In the genomic region with DNA sequence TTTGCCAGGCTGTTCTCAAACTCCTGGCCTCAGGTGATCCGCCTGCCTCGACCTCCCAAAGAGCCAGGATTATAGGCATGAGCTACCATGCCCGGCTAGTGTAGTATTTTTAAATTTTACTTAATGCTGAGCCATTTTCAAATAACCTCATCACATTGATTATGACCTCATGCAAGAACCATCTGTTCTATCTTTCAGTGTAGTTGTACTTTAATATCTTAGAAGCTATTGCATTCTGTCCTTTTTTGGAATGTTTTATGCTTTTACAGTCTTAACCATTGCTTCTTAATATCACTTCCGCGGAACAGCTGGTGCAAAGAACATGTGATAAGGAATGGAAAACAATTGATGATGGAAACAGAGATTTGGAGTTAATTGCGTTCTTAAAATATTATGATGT, we compare ENCODE assay signal across 17 cellular contexts. TPM values are rescaled to one million over a fixed set of nuclear protein-coding genes. Genes with fewer than 3 reads are reported as not detected.
DNase-seq lines count a peak whose midpoint lies in the region; ATAC-seq and TF ChIP-seq lines count a peak whose summit lies in the region.
"Had no signal": no experiment of that assay in that cellular context is flagged by ENCODE, and none has a peak within 500 bp of the region (broad histone marks: within the 10 kb centered on the region; RNA-seq: fewer than 3 reads in every experiment).

No MANE protein-coding gene starts in this region.

- no peak for TF ChIP-seq RAD21 in SK-N-SH (IDR thresholded peaks at IDR 0.05; ENCODE audit: low read length)

- TF ChIP-seq CTCF in SK-N-SH (IDR thresholded peaks at IDR 0.05) = no peak
- TF ChIP-seq CTCF in choroid plexus epithelial cell (conservative IDR thresholded peaks at IDR 0.05; ENCODE audit: low read depth, low read length) = no peak

- H4K20me1 ChIP-seq in SK-N-SH (ENCODE audit: insufficient read depth) = no peaks in the 10 kb centered on the region

- H3K4me1 ChIP-seq in SK-N-SH (ENCODE audit: control insufficient read depth in 1 of 2, insufficient read depth in 2 of 2, low read depth in 1 of 2, low read length in 1 of 2) = peaks cover 25 to 40% of the 10 kb centered on the region in 2 experiments

- H3F3A ChIP-seq in SK-N-SH (replicated peaks; ENCODE audit: insufficient read depth) = peaks cover 8% of the 10 kb centered on the region

- H3K27ac ChIP-seq in SK-N-SH (ENCODE audit: low read depth in 2 of 2, low read length in 1 of 2) = peak overlapping the region in 1 of 2 experiments; percentile 21; a peak in 2 of 4 replicates

- H3K9me2 ChIP-seq in SK-N-SH = no peaks in the 10 kb centered on the region

- ATAC-seq in SK-N-SH treated with all-trans-retinoic acid at 6 μM for 48 hours = no peak
- ATAC-seq: activated T-cell treated with anti-CD3 and anti-CD28 coated beads, Interleukin-2, amount 50 U/mL, for 4 hours; GM23338 had no signal

- TF ChIP-seq EP300 in SK-N-SH (IDR thresholded peaks at IDR 0.05; ENCODE audit: borderline replicate concordance in 1 of 2, low read depth in 1 of 2, low read length in 1 of 2) = no peak

- H3K9ac ChIP-seq in SK-N-SH = peak overlapping the region; percentile 10; the same call in 1 of the 2 replicates

- H3K4me3 ChIP-seq in SK-N-SH (ENCODE audit: low read depth in 2 of 2, low read length in 1 of 2) (0 out of 4 replicates have a peak overlapping the region, but pooled peaks of 1 of the 2 experiments have one; percentile 0), choroid plexus epithelial cell (ENCODE audit: low read depth, low read length) (no peak overlapping the region)
- H3K4me3 ChIP-seq: lung had no signal

- H2AFZ ChIP-seq in SK-N-SH (ENCODE audit: low read depth) = peak overlapping the region; percentile 14; the same call in 1 of the 2 replicates
- H2AFZ ChIP-seq: GM23338 had no signal

- DNase-seq in SK-N-SH (no peak), NCI-H446 treated with DMSO at 0.1 percent for 48 hours (lab: John Stamatoyannopoulos, UW) (peak; percentile 29), choroid plexus epithelial cell (ENCODE audit: low read depth) (peak; percentile 42), renal cortical epithelial cell (ENCODE audit: low read depth) (peak; percentile 48), COLO829 (ENCODE audit: low spot score) (no peak), SKM-1 (lab: John Stamatoyannopoulos, UW; ENCODE audit: unreplicated experiment) (no peak), GF-D8 (lab: John Stamatoyannopoulos, UW) (no peak)
- DNase-seq: activated CD4-positive, alpha-beta T cell treated with anti-CD3 and anti-CD28 coated beads, Interleukin-2, amount 10 ng/mL, durations not matched to agents 7 days and 5 days; activated T-cell treated with anti-CD3 and anti-CD28 coated beads, Interleukin-2, amount 50 U/mL, for 4 hours; amniotic stem cell; COR-L47; NCI-H146; NCI-H510A; nucleus accumbens had no signal

- peak overlapping the region; percentile 55 for H3K4me2 ChIP-seq in SK-N-SH

- POLR2A ChIA-PET in SK-N-SH (lab: Yijun Ruan, JAX) = no interaction called here

- H3K27me3 ChIP-seq in SK-N-SH (ENCODE audit: insufficient read depth) = no peaks in the 10 kb centered on the region

- H3K9me3 ChIP-seq in SK-N-SH = no peaks in the 10 kb centered on the region

- H3K36me3 ChIP-seq in SK-N-SH (replicated peaks in 1 of 2; ENCODE audit: control insufficient read depth in 1 of 2, insufficient read depth in 2 of 2, low read length in 1 of 2) = peaks cover 8 to 12% of the 10 kb centered on the region in 2 experiments

- 87% methylated on average over 6 of the region's 6 CpGs for WGBS in SK-N-SH (ENCODE audit: low lambda C conversion rate)

- peaks cover 92% of the 10 kb centered on the region for H3K79me2 ChIP-seq in SK-N-SH (ENCODE audit: insufficient read depth)

- CTCF ChIA-PET in SK-N-SH (lab: Yijun Ruan, JAX) = interaction anchor here (0.8 to 4.2 kb wide), 6 partner anchors 10 to 110 kb away, joined by 3 to 23 read pairs (median 4); no protein-coding TSS in a partner anchor

TF ChIP-seq in SK-N-SH, 30 proteins besides CTCF, POLR2A, EP300 and RAD21:
- TF ChIP-seq FOXJ3 (CRISPR knock-in tag; IDR thresholded peaks at IDR 0.05) = no peak

TF ChIP-seq in SK-N-SH treated with all-trans-retinoic acid at 6 μM for 48 hours, 23 proteins besides CTCF, POLR2A, EP300 and RAD21:
- TF ChIP-seq, protein P1, sequence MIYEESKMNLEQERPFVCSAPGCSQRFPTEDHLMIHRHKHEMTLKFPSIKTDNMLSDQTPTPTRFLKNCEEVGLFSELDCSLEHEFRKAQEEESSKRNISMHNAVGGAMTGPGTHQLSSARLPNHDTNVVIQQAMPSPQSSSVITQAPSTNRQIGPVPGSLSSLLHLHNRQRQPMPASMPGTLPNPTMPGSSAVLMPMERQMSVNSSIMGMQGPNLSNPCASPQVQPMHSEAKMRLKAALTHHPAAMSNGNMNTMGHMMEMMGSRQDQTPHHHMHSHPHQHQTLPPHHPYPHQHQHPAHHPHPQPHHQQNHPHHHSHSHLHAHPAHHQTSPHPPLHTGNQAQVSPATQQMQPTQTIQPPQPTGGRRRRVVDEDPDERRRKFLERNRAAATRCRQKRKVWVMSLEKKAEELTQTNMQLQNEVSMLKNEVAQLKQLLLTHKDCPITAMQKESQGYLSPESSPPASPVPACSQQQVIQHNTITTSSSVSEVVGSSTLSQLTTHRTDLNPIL (CRISPR knock-in tag; IDR thresholded peaks at IDR 0.05; ENCODE audit: low read depth) = no peak
- TF ChIP-seq ZNF565 (CRISPR knock-in tag; conservative IDR thresholded peaks at IDR 0.05; ENCODE audit: low read depth) (no peak), PPARA (CRISPR knock-in tag; IDR thresholded peaks at IDR 0.05; ENCODE audit: borderline replicate concordance) (no peak), TOX (CRISPR knock-in tag; IDR thresholded peaks at IDR 0.05; ENCODE audit: borderline replicate concordance) (no peak), ZFP3 (CRISPR knock-in tag; IDR thresholded peaks at IDR 0.05) (no peak), ZNF8 (CRISPR knock-in tag; IDR thresholded peaks at IDR 0.05) (no peak), OSR1 (CRISPR knock-in tag; IDR thresholded peaks at IDR 0.05) (no peak), PATZ1 (CRISPR knock-in tag; IDR thresholded peaks at IDR 0.05; ENCODE audit: borderline replicate concordance) (no peak), ZFP30 (CRISPR knock-in tag; IDR thresholded peaks at IDR 0.05) (no peak), ARNTL (CRISPR knock-in tag; IDR thresholded peaks at IDR 0.05; ENCODE audit: borderline replicate concordance, low read depth) (no peak), TCF4 (CRISPR knock-in tag; IDR thresholded peaks at IDR 0.05; ENCODE audit: borderline replicate concordance) (no peak), RARB (CRISPR knock-in tag; IDR thresholded peaks at IDR 0.05) (no peak)
- TF ChIP-seq, protein P2, sequence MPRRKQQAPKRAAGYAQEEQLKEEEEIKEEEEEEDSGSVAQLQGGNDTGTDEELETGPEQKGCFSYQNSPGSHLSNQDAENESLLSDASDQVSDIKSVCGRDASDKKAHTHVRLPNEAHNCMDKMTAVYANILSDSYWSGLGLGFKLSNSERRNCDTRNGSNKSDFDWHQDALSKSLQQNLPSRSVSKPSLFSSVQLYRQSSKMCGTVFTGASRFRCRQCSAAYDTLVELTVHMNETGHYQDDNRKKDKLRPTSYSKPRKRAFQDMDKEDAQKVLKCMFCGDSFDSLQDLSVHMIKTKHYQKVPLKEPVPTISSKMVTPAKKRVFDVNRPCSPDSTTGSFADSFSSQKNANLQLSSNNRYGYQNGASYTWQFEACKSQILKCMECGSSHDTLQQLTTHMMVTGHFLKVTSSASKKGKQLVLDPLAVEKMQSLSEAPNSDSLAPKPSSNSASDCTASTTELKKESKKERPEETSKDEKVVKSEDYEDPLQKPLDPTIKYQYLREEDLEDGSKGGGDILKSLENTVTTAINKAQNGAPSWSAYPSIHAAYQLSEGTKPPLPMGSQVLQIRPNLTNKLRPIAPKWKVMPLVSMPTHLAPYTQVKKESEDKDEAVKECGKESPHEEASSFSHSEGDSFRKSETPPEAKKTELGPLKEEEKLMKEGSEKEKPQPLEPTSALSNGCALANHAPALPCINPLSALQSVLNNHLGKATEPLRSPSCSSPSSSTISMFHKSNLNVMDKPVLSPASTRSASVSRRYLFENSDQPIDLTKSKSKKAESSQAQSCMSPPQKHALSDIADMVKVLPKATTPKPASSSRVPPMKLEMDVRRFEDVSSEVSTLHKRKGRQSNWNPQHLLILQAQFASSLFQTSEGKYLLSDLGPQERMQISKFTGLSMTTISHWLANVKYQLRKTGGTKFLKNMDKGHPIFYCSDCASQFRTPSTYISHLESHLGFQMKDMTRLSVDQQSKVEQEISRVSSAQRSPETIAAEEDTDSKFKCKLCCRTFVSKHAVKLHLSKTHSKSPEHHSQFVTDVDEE (CRISPR knock-in tag; IDR thresholded peaks at IDR 0.05) = no peak

RNA-seq across cellular contexts. Expression of gene GEN1, which starts 2.7 kb away (rescaled TPM):
- 5.3 and 7.8 TPM in 2 replicates for polyA plus RNA-seq in SK-N-SH (2012; rRNA removed)
- 2.7 and 2.8 TPM in 2 replicates for polyA plus RNA-seq in SK-N-SH (2012; cell fraction: cytosol; rRNA removed)
- polyA plus RNA-seq in SK-N-SH (2012; cell fraction: nucleus; rRNA removed) = 18.0 and 28.6 TPM in 2 replicates
- 11.7 and 16.1 TPM in 2 replicates for total RNA-seq in renal cortical epithelial cell

RNA-seq across cellular contexts. Expression of gene SMC6, which starts 3.0 kb away (rescaled TPM):
- polyA plus RNA-seq in SK-N-SH (2012; rRNA removed) = 6.5 and 8.2 TPM in 2 replicates
- polyA plus RNA-seq in SK-N-SH (2012; cell fraction: cytosol; rRNA removed) = 7.9 and 10.9 TPM in 2 replicates
- 10.7 and 19.7 TPM in 2 replicates for polyA plus RNA-seq in SK-N-SH (2012; cell fraction: nucleus; rRNA removed)
- total RNA-seq in renal cortical epithelial cell = 22.2 and 33.8 TPM in 2 replicates

RNA-seq across cellular contexts. Expression of gene MSGN1, which starts 59.6 kb away (rescaled TPM):
- polyA plus RNA-seq in SK-N-SH (2012; rRNA removed) = not detected in 2 replicates
- not detected in 2 replicates for polyA plus RNA-seq in SK-N-SH (2012; cell fraction: cytosol; rRNA removed)
- not detected in 2 replicates for polyA plus RNA-seq in SK-N-SH (2012; cell fraction: nucleus; rRNA removed)
- total RNA-seq in renal cortical epithelial cell = not detected in 2 replicates
- total RNA-seq: activated CD4-positive, alpha-beta T cell treated with anti-CD3 and anti-CD28 coated beads, Interleukin-2, amount 10 ng/mL, durations not matched to agents 7 days and 5 days; activated T-cell treated with anti-CD3 and anti-CD28 coated beads, Interleukin-2, amount 50 U/mL, for 4 hours; GM23338; lung had no signal
- polyA plus RNA-seq: GM23338, lung had no signal

Comparison
In these comparisons a context has a peak if more than half of its experiments do, and no peak if none do; other contexts are left out.
1. DNase-seq: peak in NCI-H446 treated with DMSO at 0.1 percent for 48 hours (single experiment), choroid plexus epithelial cell (single experiment) and renal cortical epithelial cell (single experiment); none in SK-N-SH (single experiment), COLO829 (single experiment), SKM-1 (single experiment) and GF-D8 (single experiment).